ENCODE assay signal across 26 cellular contexts in genomic region chr4:101785476-101785875, GRCh38. TPM values are rescaled to one million over a fixed set of nuclear protein-coding genes. Genes with fewer than 3 reads are reported as not detected.
A peak's percentile ranks its signal among the peaks of the same experiment; 100 is the strongest.
DNase-seq lines count a peak whose midpoint lies in the region; ATAC-seq and TF ChIP-seq lines count a peak whose summit lies in the region.
"Had no signal": no experiment of that assay in that cellular context is flagged by ENCODE, and none has a peak within 500 bp of the region (broad histone marks: within the 10 kb centered on the region; RNA-seq: fewer than 3 reads in every experiment).

No MANE protein-coding gene starts in this region.

- H3K9me3 Mint-ChIP-seq in Calu3 (ENCODE audit: low read depth, unreplicated experiment) (peaks cover 2% of the 10 kb centered on the region), WTC11 (peaks cover 11% of the 10 kb centered on the region)
- peaks cover 4% of the 10 kb centered on the region for H3K9me3 Mint-ChIP-seq in T-helper 1 cell treated with Interleukin-12 subunit alpha and Interleukin-12 subunit beta and Interleukin-4 antibody, amounts not matched to agents 30 μg/mL and 1 μg/mL, for 36 hours
- H3K9me3 Mint-ChIP-seq: dendritic cell treated with granulocyte-macrophage colony-stimulating factor and Interleukin-4, amounts not matched to agents 40 ng/mL and 50 ng/mL, for 4 days had no signal

- H3K36me3 Mint-ChIP-seq in Calu3 (ENCODE audit: insufficient read depth, unreplicated experiment) (peaks cover 4% of the 10 kb centered on the region), WTC11 (peaks cover 8% of the 10 kb centered on the region)
- peaks cover 2% of the 10 kb centered on the region for H3K36me3 Mint-ChIP-seq in T-helper 1 cell treated with Interleukin-12 subunit alpha and Interleukin-12 subunit beta and Interleukin-4 antibody, amounts not matched to agents 30 μg/mL and 1 μg/mL, for 36 hours (ENCODE audit: low read depth)
- H3K36me3 Mint-ChIP-seq: CD4-positive, alpha-beta memory T cell had no signal

- H3K27ac Mint-ChIP-seq in Calu3 (ENCODE audit: unreplicated experiment) (peak overlapping the region; percentile 91), WTC11 (no peak overlapping the region)
- H3K27ac Mint-ChIP-seq in T-helper 1 cell treated with Interleukin-12 subunit alpha and Interleukin-12 subunit beta and Interleukin-4 antibody, amounts not matched to agents 30 μg/mL and 1 μg/mL, for 36 hours: peak overlapping the region; percentile 45
- H3K27ac Mint-ChIP-seq: CD4-positive, alpha-beta memory T cell; dendritic cell treated with granulocyte-macrophage colony-stimulating factor and Interleukin-4, amounts not matched to agents 40 ng/mL and 50 ng/mL, for 4 days; immature natural killer cell had no signal

- no peak overlapping the region for H3K4me3 ChIP-seq in fibroblast of the aortic adventitia (ENCODE audit: low read depth, low read length)
- H3K4me3 ChIP-seq: adrenal gland, breast epithelium, MG63, PC-9, prostate gland, tibial artery had no signal

- BruUV-seq in Calu3 (replicated peaks; lab: Mats Ljungman, UMichigan): no TSS peak

- DNase-seq in Calu3: no peak
- peak; percentile 45 for DNase-seq in fibroblast of the aortic adventitia (ENCODE audit: low read depth)
- no peak for DNase-seq in WTC11 (ENCODE audit: low spot score)
- no peak for DNase-seq in cortex of kidney (lab: John Stamatoyannopoulos, UW)
- no peak for DNase-seq in stimulated activated naive CD8-positive, alpha-beta T cell treated with anti-CD3 and anti-CD28 coated beads, Interleukin-15, Interleukin-2, amounts not matched to agents 100 U/mL and 50 U/mL, for 24 hours
- DNase-seq: activated effector memory CD4-positive, alpha-beta T cell treated with Interleukin-2 at 50 U/mL for 16 hours; adrenal gland; CD4-positive, alpha-beta memory T cell; DMS53; foreskin keratinocyte; immature natural killer cell; MG63; NCI-H82; PC-9; SHP77 treated with DMSO at 0.1 percent for 48 hours; stimulated activated CD4-positive, alpha-beta T cell treated with anti-CD3 and anti-CD28 coated beads, Interleukin-2, amount 100 ng/mL, for 24 hours; stimulated activated naive CD4-positive, alpha-beta T cell treated with Interleukin-2 at 50 U/mL for 16 hours; tibial artery had no signal

- POLR2A ChIA-PET in WTC11 (lab: Charles Lee): no interaction called here

- intact Hi-C loops in Calu3 (cut with micrococcal nuclease; ENCODE audit: unreplicated experiment): no loop called here

- peaks cover 18% of the 10 kb centered on the region for H3K4me1 Mint-ChIP-seq in Calu3 (ENCODE audit: low read depth, unreplicated experiment)
- H3K4me1 Mint-ChIP-seq in T-helper 1 cell treated with Interleukin-12 subunit alpha and Interleukin-12 subunit beta and Interleukin-4 antibody, amounts not matched to agents 30 μg/mL and 1 μg/mL, for 36 hours (ENCODE audit: low read depth): peaks cover 20% of the 10 kb centered on the region
- H3K4me1 Mint-ChIP-seq in WTC11: peaks cover 17% of the 10 kb centered on the region

- no peaks in the 10 kb centered on the region for H3K27me3 Mint-ChIP-seq in Calu3 (ENCODE audit: unreplicated experiment)
- H3K27me3 Mint-ChIP-seq in T-helper 1 cell treated with Interleukin-12 subunit alpha and Interleukin-12 subunit beta and Interleukin-4 antibody, amounts not matched to agents 30 μg/mL and 1 μg/mL, for 36 hours (ENCODE audit: low read depth): peaks cover 9% of the 10 kb centered on the region
- H3K27me3 Mint-ChIP-seq in WTC11 (ENCODE audit: low read depth): peaks cover 3% of the 10 kb centered on the region; the same call in 1 of the 2 replicates
- H3K27me3 Mint-ChIP-seq: dendritic cell treated with granulocyte-macrophage colony-stimulating factor and Interleukin-4, amounts not matched to agents 40 ng/mL and 50 ng/mL, for 4 days had no signal

- TF ChIP-seq CTCF in Calu3 (IDR thresholded peaks at IDR 0.05; ENCODE audit: unreplicated experiment): no peak
- no peak for TF ChIP-seq CTCF in fibroblast of the aortic adventitia (IDR thresholded peaks at IDR 0.05; ENCODE audit: insufficient read depth, low read length)
- TF ChIP-seq CTCF in WTC11 (IDR thresholded peaks at IDR 0.05): no peak

- ATAC-seq in GM18511 (IDR thresholded peaks at IDR 0.05; ENCODE audit: unreplicated experiment) (peak; percentile 30), WTC11 (no peak)
- ATAC-seq in stimulated activated naive CD8-positive, alpha-beta T cell treated with anti-CD3 and anti-CD28 coated beads, Interleukin-15, Interleukin-2, amounts not matched to agents 100 U/mL and 50 U/mL, for 24 hours: no peak
- ATAC-seq: foreskin keratinocyte, HCT116, HepG2 had no signal

- no peak overlapping the region for H3K4me3 Mint-ChIP-seq in Calu3 (ENCODE audit: low read depth, unreplicated experiment)
- H3K4me3 Mint-ChIP-seq in T-helper 1 cell treated with Interleukin-12 subunit alpha and Interleukin-12 subunit beta and Interleukin-4 antibody, amounts not matched to agents 30 μg/mL and 1 μg/mL, for 36 hours: peak overlapping the region; percentile 30
- H3K4me3 Mint-ChIP-seq in WTC11: no peak overlapping the region
- H3K4me3 Mint-ChIP-seq: CD4-positive, alpha-beta memory T cell; dendritic cell treated with granulocyte-macrophage colony-stimulating factor and Interleukin-4, amounts not matched to agents 40 ng/mL and 50 ng/mL, for 4 days; immature natural killer cell; neural crest cell had no signal

- CTCF ChIA-PET in Calu3 (lab: Charles Lee): no interaction called here
- CTCF ChIA-PET in WTC11 (lab: Charles Lee): interaction anchor here (1.2 kb wide), 1 partner anchor 645 kb away, joined by 5 read pairs; no protein-coding TSS in a partner anchor

TF ChIP-seq in WTC11, 78 proteins besides CTCF, POLR2A, EP300 and RAD21:
- TF ChIP-seq HMGA2 (CRISPR knock-in tag; IDR thresholded peaks at IDR 0.05) (no peak), ESRRA (CRISPR knock-in tag; IDR thresholded peaks at IDR 0.05; ENCODE audit: borderline replicate concordance) (no peak), ATF1 (CRISPR knock-in tag; IDR thresholded peaks at IDR 0.05) (no peak)

RNA-seq across cellular contexts. Expression of gene BANK1, which starts 5.1 kb away (rescaled TPM):
- total RNA-seq in Calu3 (2022) (6.4 and 7.9 TPM in 2 replicates), fibroblast of the aortic adventitia (ENCODE audit: low replicate concordance) (0.41 and 0.54 TPM in 2 replicates), WTC11 (2021) (0.53 to 0.87 TPM (median 0.68 TPM) in 3 replicates)
- total RNA-seq: CD4-positive, alpha-beta memory T cell had no signal
